32 cellular contexts compared by ENCODE assay signal in the genomic region with DNA sequence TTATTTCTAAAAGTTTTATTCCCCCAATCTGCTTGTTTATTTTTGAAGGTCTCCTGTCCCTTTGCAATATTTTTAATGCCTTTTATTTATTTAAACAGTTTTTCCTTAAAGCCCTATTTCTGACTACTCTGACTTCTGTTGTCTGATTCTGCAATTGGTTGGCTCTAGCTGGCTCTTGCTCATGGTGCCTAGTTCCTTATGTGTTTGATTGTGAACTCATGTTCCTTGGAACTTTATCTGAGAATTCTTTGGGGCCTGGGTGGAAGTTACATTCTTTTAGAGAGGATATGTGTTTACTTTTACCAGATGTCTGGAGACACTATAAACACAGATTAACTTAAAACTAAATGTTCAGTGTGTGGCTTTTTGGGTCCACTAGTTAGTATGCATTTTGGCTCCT.
"Had no signal": no experiment of that assay in that cellular context is flagged by ENCODE, and none has a peak within 500 bp of the region (broad histone marks: within the 10 kb centered on the region; RNA-seq: fewer than 3 reads in every experiment).

No MANE protein-coding gene starts in this region.

- H3K27ac ChIP-seq: SJSA1, VCaP had no signal

- H3K36me3 Mint-ChIP-seq: activated naive CD8-positive, alpha-beta T cell treated with anti-CD3 and anti-CD28 coated beads, Interleukin-2, amount 10 ng/mL, durations not matched to agents 7 days and 5 days; brain had no signal

- H3K4me3 ChIP-seq: adrenal gland, Peyer's patch, SJSA1 had no signal

- H3K9me3 ChIP-seq: adrenal gland, Peyer's patch had no signal

- H3K4me1 ChIP-seq: adrenal gland, Peyer's patch had no signal

- H3K4me3 Mint-ChIP-seq: activated CD4-positive, alpha-beta T cell treated with anti-CD3 and anti-CD28 coated beads, Interleukin-2, amount 10 ng/mL, durations not matched to agents 24 days and 14 days; activated CD8-positive, alpha-beta T cell treated with anti-CD3 and anti-CD28 coated beads for 36 hours; activated naive CD4-positive, alpha-beta T cell treated with anti-CD3 and anti-CD28 coated beads, Interleukin-2, amount 50 U/mL, for 24 hours; activated naive CD8-positive, alpha-beta T cell treated with anti-CD3 and anti-CD28 coated beads, Interleukin-2, amount 10 ng/mL, durations not matched to agents 7 days and 5 days; activated T-cell treated with anti-CD3 and anti-CD28 coated beads, Interleukin-2, amount 50 U/mL, for 72 hours; brain had no signal

- DNase-seq: activated CD4-positive, alpha-beta T cell treated with anti-CD3 and anti-CD28 coated beads for 1 hour; activated CD4-positive, alpha-beta T cell treated with anti-CD3 and anti-CD28 coated beads, Interleukin-2, amount 10 ng/mL, durations not matched to agents 24 days and 14 days; activated CD4-positive, alpha-beta T cell treated with anti-CD3 and anti-CD28 coated beads, Interleukin-2, amount 50 U/mL, for 4 hours; activated CD4-positive, CD25-positive, alpha-beta regulatory T cell; activated CD8-positive, alpha-beta T cell treated with anti-CD3 and anti-CD28 coated beads for 36 hours; activated gamma-delta T cell; activated naive CD4-positive, alpha-beta T cell treated with Interleukin-2 at 50 U/mL for 16 hours; activated naive CD8-positive, alpha-beta T cell treated with anti-CD3 and anti-CD28 coated beads, Interleukin-2, amount 10 ng/mL, durations not matched to agents 7 days and 5 days; activated T-cell treated with anti-CD3 and anti-CD28 coated beads, Interleukin-2, amount 50 U/mL, for 1 hour; activated T-cell treated with anti-CD3 and anti-CD28 coated beads, Interleukin-2, amount 50 U/mL, for 72 hours; adrenal gland; caudate nucleus; NCI-H1105; NCI-H1417 treated with DMSO at 0.1 percent for 48 hours; NCI-H1694; NCI-H1930; NCI-H2081 treated with DMSO at 0.1 percent for 48 hours; NCI-H345; NCI-H524 treated with DMSO at 0.1 percent for 48 hours; PC-3; Peyer's patch; RPMI8226; SHP77 treated with DMSO at 0.1 percent for 48 hours; SW 1271; T-helper 1 cell; T-helper 2 cell; T-helper 9 cell had no signal

- H3K27me3 ChIP-seq: adrenal gland, Peyer's patch, SJSA1 had no signal

- ATAC-seq: activated CD8-positive, alpha-beta T cell treated with anti-CD3 and anti-CD28 coated beads for 36 hours; activated T-cell treated with anti-CD3 and anti-CD28 coated beads, Interleukin-2, amount 50 U/mL, for 72 hours; PC-3 had no signal

- H3K4me1 Mint-ChIP-seq: activated CD4-positive, alpha-beta T cell treated with anti-CD3 and anti-CD28 coated beads, Interleukin-2, amount 10 ng/mL, durations not matched to agents 24 days and 14 days; activated naive CD4-positive, alpha-beta T cell treated with anti-CD3 and anti-CD28 coated beads, Interleukin-2, amount 50 U/mL, for 24 hours; activated naive CD8-positive, alpha-beta T cell treated with anti-CD3 and anti-CD28 coated beads, Interleukin-2, amount 10 ng/mL, durations not matched to agents 7 days and 5 days had no signal

- H3K27ac Mint-ChIP-seq: activated CD4-positive, alpha-beta T cell treated with anti-CD3 and anti-CD28 coated beads, Interleukin-2, amount 10 ng/mL, durations not matched to agents 24 days and 14 days; activated CD8-positive, alpha-beta T cell treated with anti-CD3 and anti-CD28 coated beads for 36 hours; activated naive CD4-positive, alpha-beta T cell treated with anti-CD3 and anti-CD28 coated beads, Interleukin-2, amount 50 U/mL, for 24 hours; activated naive CD8-positive, alpha-beta T cell treated with anti-CD3 and anti-CD28 coated beads, Interleukin-2, amount 10 ng/mL, durations not matched to agents 7 days and 5 days; activated T-cell treated with anti-CD3 and anti-CD28 coated beads, Interleukin-2, amount 50 U/mL, for 72 hours; activated T-helper 2 cell treated with anti-CD3 and anti-CD28 coated beads, Interferon-gamma antibody, Interleukin-2, Interleukin-4, amounts not matched to agents 10 μg/mL and 5 μg/mL and 100 μg/mL, durations not matched to agents 14 hours and 24 hours and 36 hours; brain had no signal

- H3K9me3 Mint-ChIP-seq: activated CD4-positive, alpha-beta T cell treated with anti-CD3 and anti-CD28 coated beads, Interleukin-2, amount 10 ng/mL, durations not matched to agents 24 days and 14 days; activated CD8-positive, alpha-beta T cell treated with anti-CD3 and anti-CD28 coated beads for 36 hours; activated naive CD4-positive, alpha-beta T cell treated with anti-CD3 and anti-CD28 coated beads, Interleukin-2, amount 50 U/mL, for 24 hours; activated naive CD8-positive, alpha-beta T cell treated with anti-CD3 and anti-CD28 coated beads, Interleukin-2, amount 10 ng/mL, durations not matched to agents 7 days and 5 days; activated T-cell treated with anti-CD3 and anti-CD28 coated beads, Interleukin-2, amount 50 U/mL, for 72 hours; activated T-helper 2 cell treated with anti-CD3 and anti-CD28 coated beads, Interferon-gamma antibody, Interleukin-2, Interleukin-4, amounts not matched to agents 10 μg/mL and 5 μg/mL and 100 μg/mL, durations not matched to agents 14 hours and 24 hours and 36 hours had no signal

- H3K36me3 ChIP-seq: adrenal gland, Peyer's patch, SJSA1 had no signal
